30 cellular contexts compared by ENCODE assay signal in the genomic region with DNA sequence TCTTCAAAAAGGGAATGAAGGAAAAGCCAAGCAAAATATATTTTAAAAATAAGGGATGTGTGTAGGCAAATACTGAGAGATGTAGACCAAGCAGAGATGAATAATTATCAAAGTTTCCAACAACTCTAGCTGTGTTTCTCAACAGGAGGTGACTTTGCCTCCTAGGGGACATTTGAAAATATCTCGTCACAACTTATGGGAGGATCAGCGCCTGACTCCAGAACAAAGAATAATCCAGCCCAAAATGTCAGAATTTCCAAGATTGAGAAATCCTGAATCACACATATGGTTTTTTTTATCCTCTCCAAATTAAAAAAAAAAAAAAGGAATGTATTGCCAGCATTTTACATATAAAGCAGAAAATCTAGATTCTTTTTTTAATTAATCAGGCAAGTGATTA.
"Had no signal": no experiment of that assay in that cellular context is flagged by ENCODE, and none has a peak within 500 bp of the region (broad histone marks: within the 10 kb centered on the region; RNA-seq: fewer than 3 reads in every experiment).

No MANE protein-coding gene starts in this region.

- H3K4me3 ChIP-seq: adrenal gland, body of pancreas, cardiac muscle cell, coronary artery, dorsolateral prefrontal cortex, ovary, prostate gland, tibial nerve had no signal

- DNase-seq: activated CD4-positive, alpha-beta T cell treated with anti-CD3 and anti-CD28 coated beads for 4 hours; activated CD4-positive, alpha-beta T cell treated with anti-CD3 and anti-CD28 coated beads, Interleukin-2, amount 50 U/mL, for 4 hours; activated CD4-positive, CD25-positive, alpha-beta regulatory T cell; activated naive CD4-positive, alpha-beta T cell; activated T-cell treated with anti-CD3 and anti-CD28 coated beads for 4 hours; activated T-cell treated with anti-CD3 and anti-CD28 coated beads, Interleukin-2, amount 50 U/mL, for 72 hours; adrenal gland; aorta; body of pancreas; dorsolateral prefrontal cortex; effector memory CD4-positive, alpha-beta T cell; foreskin melanocyte; left cardiac atrium; left ventricle myocardium superior; naive B cell; nephron progenitor cell; ovary; retina; stimulated activated CD4-positive, alpha-beta T cell treated with anti-CD3 and anti-CD28 coated beads, Interleukin-15, amount 100 ng/mL, for 24 hours; stimulated activated CD4-positive, alpha-beta T cell treated with anti-CD3 and anti-CD28 coated beads, Interleukin-2, amount 100 ng/mL, for 24 hours; stimulated activated naive B cell treated with anti-CD40 and anti-IgM and Interleukin-4, amounts not matched to agents 10 μg/mL and 1 μg/mL and 100 μg/mL, for 72 hours; T-cell had no signal

- H3K27me3 Mint-ChIP-seq: activated naive CD8-positive, alpha-beta T cell; stimulated activated naive B cell treated with anti-CD40 and anti-IgM and Interleukin-4, amounts not matched to agents 10 μg/mL and 1 μg/mL and 100 μg/mL, for 72 hours; T-cell had no signal

- ATAC-seq: activated T-cell treated with anti-CD3 and anti-CD28 coated beads, Interleukin-2, amount 50 U/mL, for 72 hours; body of pancreas; left cardiac atrium; left ventricle myocardium superior; stimulated activated naive B cell treated with anti-CD40 and anti-IgM and Interleukin-4, amounts not matched to agents 10 μg/mL and 1 μg/mL and 100 μg/mL, for 72 hours; T-cell had no signal

- H3K27ac Mint-ChIP-seq: activated naive CD8-positive, alpha-beta T cell; activated T-cell treated with anti-CD3 and anti-CD28 coated beads, Interleukin-2, amount 50 U/mL, for 72 hours; mesothelial cell of epicardium; naive B cell; nephron progenitor cell; stimulated activated naive B cell treated with anti-CD40 and anti-IgM and Interleukin-4, amounts not matched to agents 10 μg/mL and 1 μg/mL and 100 μg/mL, for 72 hours had no signal

- FAIRE-seq: keratinocyte had no signal

- H3K27ac ChIP-seq: adrenal gland, body of pancreas, cardiac muscle cell, dorsolateral prefrontal cortex, neutrophil, ovary, prostate gland, tibial nerve had no signal

- H3K9me3 ChIP-seq: adrenal gland, body of pancreas, neutrophil, ovary, prostate gland had no signal

- H3K36me3 Mint-ChIP-seq: activated naive CD8-positive, alpha-beta T cell; mesothelial cell of epicardium; stimulated activated naive B cell treated with anti-CD40 and anti-IgM and Interleukin-4, amounts not matched to agents 10 μg/mL and 1 μg/mL and 100 μg/mL, for 72 hours had no signal

- H3K4me1 Mint-ChIP-seq: mesothelial cell of epicardium; naive B cell; nephron progenitor cell; stimulated activated naive B cell treated with anti-CD40 and anti-IgM and Interleukin-4, amounts not matched to agents 10 μg/mL and 1 μg/mL and 100 μg/mL, for 72 hours; T-cell had no signal

- H3K4me3 Mint-ChIP-seq: activated naive CD8-positive, alpha-beta T cell; activated T-cell treated with anti-CD3 and anti-CD28 coated beads, Interleukin-2, amount 50 U/mL, for 72 hours; mesothelial cell of epicardium; naive B cell; nephron progenitor cell; stimulated activated naive B cell treated with anti-CD40 and anti-IgM and Interleukin-4, amounts not matched to agents 10 μg/mL and 1 μg/mL and 100 μg/mL, for 72 hours; T-cell had no signal

- H3K36me3 ChIP-seq: adrenal gland, cardiac muscle cell, neutrophil, ovary, prostate gland, tibial nerve had no signal

- H3K27me3 ChIP-seq: body of pancreas, cardiac muscle cell, dorsolateral prefrontal cortex, neutrophil, ovary, tibial nerve had no signal

- H3K4me1 ChIP-seq: adrenal gland, body of pancreas, prostate gland, tibial nerve had no signal
